8 cellular contexts compared by ENCODE assay signal in genomic region chr15:79923515-79924169, GRCh38. TPM values are rescaled to one million over a fixed set of nuclear protein-coding genes. Genes with fewer than 3 reads are reported as not detected.
DNase-seq lines count a peak whose midpoint lies in the region; ATAC-seq and TF ChIP-seq lines count a peak whose summit lies in the region.

No MANE protein-coding gene starts in this region.

- no peak for TF ChIP-seq RAD21 in Ishikawa (IDR thresholded peaks at IDR 0.05; ENCODE audit: low read depth)

- no peak for TF ChIP-seq CTCF in epithelial cell of proximal tubule (conservative IDR thresholded peaks at IDR 0.05; ENCODE audit: low read depth, low read length)

- peak; percentile 96 for ATAC-seq in GM21619 (IDR thresholded peaks at IDR 0.05; ENCODE audit: unreplicated experiment)

- peak overlapping the region; percentile 80 for H3K4me3 ChIP-seq in epithelial cell of proximal tubule (ENCODE audit: low read depth, low read length)

- DNase-seq in DMS153 treated with DMSO at 0.1 percent for 48 hours (lab: John Stamatoyannopoulos, UW; ENCODE audit: unreplicated experiment) (peak; percentile 63), OCI-M2 (lab: John Stamatoyannopoulos, UW; ENCODE audit: unreplicated experiment) (peak; percentile 48), epithelial cell of proximal tubule (ENCODE audit: low read depth) (peak; percentile 57), mucosa of gallbladder (ENCODE audit: low spot score) (peak; percentile 96)
- peak; percentile 100 for DNase-seq in activated T-cell treated with anti-CD3 and anti-CD28 coated beads, Interleukin-2, amount 50 U/mL, for 1 hour
- peak; percentile 98 for DNase-seq in stimulated activated CD8-positive, alpha-beta memory T cell treated with anti-CD3 and anti-CD28 coated beads, Interleukin-4, amount 100 ng/mL, for 24 hours (ENCODE audit: low read depth)

- no peak for TF ChIP-seq EP300 in Ishikawa (IDR thresholded peaks at IDR 0.05; ENCODE audit: borderline replicate concordance)

TF ChIP-seq in Ishikawa, 13 proteins besides CTCF, POLR2A, EP300 and RAD21:
- TF ChIP-seq YY1 (IDR thresholded peaks at IDR 0.05; ENCODE audit: low read depth) (peak; percentile 90), TEAD4 (IDR thresholded peaks at IDR 0.05) (peak; percentile 63; the same call in 1 of the 2 replicates), EGR1 (IDR thresholded peaks at IDR 0.05) (no peak), CEBPB (IDR thresholded peaks at IDR 0.05) (no peak), TAF1 (IDR thresholded peaks at IDR 0.05; ENCODE audit: low read depth) (peak; percentile 82), NFIC (IDR thresholded peaks at IDR 0.05) (no peak), FOXM1 (IDR thresholded peaks at IDR 0.05; ENCODE audit: borderline replicate concordance, low read depth) (no peak), TCF12 (IDR thresholded peaks at IDR 0.05; ENCODE audit: low read depth) (no peak), ZBTB7A (IDR thresholded peaks at IDR 0.05; ENCODE audit: low read depth) (0 out of 2 replicates have a peak, but pooled peaks have one; percentile 38), CREB1 (IDR thresholded peaks at IDR 0.05; ENCODE audit: low read depth) (no peak)
- TF ChIP-seq, protein P1, sequence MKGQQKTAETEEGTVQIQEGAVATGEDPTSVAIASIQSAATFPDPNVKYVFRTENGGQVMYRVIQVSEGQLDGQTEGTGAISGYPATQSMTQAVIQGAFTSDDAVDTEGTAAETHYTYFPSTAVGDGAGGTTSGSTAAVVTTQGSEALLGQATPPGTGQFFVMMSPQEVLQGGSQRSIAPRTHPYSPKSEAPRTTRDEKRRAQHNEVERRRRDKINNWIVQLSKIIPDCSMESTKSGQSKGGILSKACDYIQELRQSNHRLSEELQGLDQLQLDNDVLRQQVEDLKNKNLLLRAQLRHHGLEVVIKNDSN (IDR thresholded peaks at IDR 0.05), result no peak
- TF ChIP-seq, protein P2, sequence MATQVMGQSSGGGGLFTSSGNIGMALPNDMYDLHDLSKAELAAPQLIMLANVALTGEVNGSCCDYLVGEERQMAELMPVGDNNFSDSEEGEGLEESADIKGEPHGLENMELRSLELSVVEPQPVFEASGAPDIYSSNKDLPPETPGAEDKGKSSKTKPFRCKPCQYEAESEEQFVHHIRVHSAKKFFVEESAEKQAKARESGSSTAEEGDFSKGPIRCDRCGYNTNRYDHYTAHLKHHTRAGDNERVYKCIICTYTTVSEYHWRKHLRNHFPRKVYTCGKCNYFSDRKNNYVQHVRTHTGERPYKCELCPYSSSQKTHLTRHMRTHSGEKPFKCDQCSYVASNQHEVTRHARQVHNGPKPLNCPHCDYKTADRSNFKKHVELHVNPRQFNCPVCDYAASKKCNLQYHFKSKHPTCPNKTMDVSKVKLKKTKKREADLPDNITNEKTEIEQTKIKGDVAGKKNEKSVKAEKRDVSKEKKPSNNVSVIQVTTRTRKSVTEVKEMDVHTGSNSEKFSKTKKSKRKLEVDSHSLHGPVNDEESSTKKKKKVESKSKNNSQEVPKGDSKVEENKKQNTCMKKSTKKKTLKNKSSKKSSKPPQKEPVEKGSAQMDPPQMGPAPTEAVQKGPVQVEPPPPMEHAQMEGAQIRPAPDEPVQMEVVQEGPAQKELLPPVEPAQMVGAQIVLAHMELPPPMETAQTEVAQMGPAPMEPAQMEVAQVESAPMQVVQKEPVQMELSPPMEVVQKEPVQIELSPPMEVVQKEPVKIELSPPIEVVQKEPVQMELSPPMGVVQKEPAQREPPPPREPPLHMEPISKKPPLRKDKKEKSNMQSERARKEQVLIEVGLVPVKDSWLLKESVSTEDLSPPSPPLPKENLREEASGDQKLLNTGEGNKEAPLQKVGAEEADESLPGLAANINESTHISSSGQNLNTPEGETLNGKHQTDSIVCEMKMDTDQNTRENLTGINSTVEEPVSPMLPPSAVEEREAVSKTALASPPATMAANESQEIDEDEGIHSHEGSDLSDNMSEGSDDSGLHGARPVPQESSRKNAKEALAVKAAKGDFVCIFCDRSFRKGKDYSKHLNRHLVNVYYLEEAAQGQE (IDR thresholded peaks at IDR 0.05; ENCODE audit: low read depth), result no peak
- TF ChIP-seq, protein P3, sequence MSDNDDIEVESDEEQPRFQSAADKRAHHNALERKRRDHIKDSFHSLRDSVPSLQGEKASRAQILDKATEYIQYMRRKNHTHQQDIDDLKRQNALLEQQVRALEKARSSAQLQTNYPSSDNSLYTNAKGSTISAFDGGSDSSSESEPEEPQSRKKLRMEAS (IDR thresholded peaks at IDR 0.05), result peak; percentile 62

RNA-seq across cellular contexts. Expression of gene MTHFS, which starts 26.8 kb away (rescaled TPM):
- 12.5 and 22.9 TPM in 2 replicates for total RNA-seq in epithelial cell of proximal tubule
- total RNA-seq in mucosa of gallbladder, result 45.8 TPM

RNA-seq across cellular contexts. Expression of gene BCL2A1, which starts 47.4 kb away (rescaled TPM):
- total RNA-seq in epithelial cell of proximal tubule (1.2 and 3.5 TPM in 2 replicates), mucosa of gallbladder (1.9 TPM)

Comparison
In these comparisons a context has a peak if more than half of its experiments do, and no peak if none do; other contexts are left out.
1. Peak in every context shown above with its lines: DNase-seq, ATAC-seq and H3K4me3 ChIP-seq.
2. DNase-seq: peak in every context shown above with its lines; median percentile 100 in activated T-cell treated with anti-CD3 and anti-CD28 coated beads, Interleukin-2, amount 50 U/mL, for 1 hour; 98 in stimulated activated CD8-positive, alpha-beta memory T cell treated with anti-CD3 and anti-CD28 coated beads, Interleukin-4, amount 100 ng/mL, for 24 hours; 96 in mucosa of gallbladder; 63 in DMS153 treated with DMSO at 0.1 percent for 48 hours; 57 in epithelial cell of proximal tubule; 48 in OCI-M2.